8 cellular contexts compared by ENCODE assay signal in the genomic region with DNA sequence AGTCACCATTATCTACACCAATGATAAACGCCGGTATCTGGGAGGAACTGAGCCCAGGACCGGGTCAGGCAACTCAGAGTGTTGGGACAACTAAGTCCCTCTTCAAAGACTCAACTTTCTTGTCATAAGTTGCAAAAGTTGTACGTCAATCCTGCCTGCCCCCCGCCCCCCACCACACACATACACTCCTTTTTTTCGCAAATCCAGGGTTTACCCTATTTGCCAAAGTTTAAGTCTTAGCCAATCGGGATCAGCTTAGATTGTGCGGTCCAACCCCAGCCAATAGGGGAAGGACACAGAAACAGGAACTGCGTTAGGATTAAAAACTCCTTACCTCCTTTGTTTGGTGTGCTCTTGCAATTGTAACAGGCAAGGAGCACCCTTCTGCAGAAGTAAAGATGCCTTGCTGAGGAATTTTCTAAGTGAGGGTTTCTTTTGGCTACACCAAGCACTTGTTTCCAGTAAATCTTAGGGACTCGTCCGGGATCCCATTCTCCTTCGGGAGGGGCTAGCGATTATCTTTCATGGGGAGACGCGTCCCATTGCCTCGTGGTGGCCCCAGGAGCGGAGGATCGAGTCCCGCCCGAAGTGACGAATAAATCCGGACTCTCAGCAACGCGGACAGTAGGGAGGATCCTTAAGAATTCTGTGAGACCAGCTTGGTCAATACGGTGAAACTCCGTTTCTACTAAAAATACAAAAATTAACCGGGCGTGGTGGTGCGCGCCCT.
DNase-seq lines count a peak whose midpoint lies in the region; ATAC-seq and TF ChIP-seq lines count a peak whose summit lies in the region.

No MANE protein-coding gene starts in this region.

- peaks cover 16% of the 10 kb centered on the region for H3K9me3 Mint-ChIP-seq in glutamatergic neuron (ENCODE audit: unreplicated experiment)

- peak overlapping the region; percentile 100 for H3K4me3 ChIP-seq in OCI-LY3 (ENCODE audit: low read length)

- peak overlapping the region; percentile 77 for H3K4me2 ChIP-seq in OCI-LY3 (ENCODE audit: low read length)

- no peaks in the 10 kb centered on the region for H3K79me2 ChIP-seq in OCI-LY3 (ENCODE audit: low read length)

- H3K36me3 ChIP-seq in OCI-LY3 (replicated peaks; ENCODE audit: low read depth, low read length) = no peaks in the 10 kb centered on the region

- H3K27ac Mint-ChIP-seq in glutamatergic neuron (ENCODE audit: unreplicated experiment) = peak overlapping the region; percentile 73

- H3K9me3 ChIP-seq in OCI-LY3 (ENCODE audit: insufficient read depth, low read length) = no peaks in the 10 kb centered on the region

- H3K27me3 Mint-ChIP-seq in glutamatergic neuron (ENCODE audit: unreplicated experiment) = peaks cover 19% of the 10 kb centered on the region

- peak overlapping the region; percentile 76 for H3K27ac ChIP-seq in OCI-LY3 (ENCODE audit: low read length)

- H3K4me1 Mint-ChIP-seq in glutamatergic neuron (ENCODE audit: low read depth, unreplicated experiment) = no peaks in the 10 kb centered on the region

- peak overlapping the region; percentile 99 for H3K9ac ChIP-seq in OCI-LY3 (ENCODE audit: low read length)

- no peaks in the 10 kb centered on the region for H3K27me3 ChIP-seq in OCI-LY3 (ENCODE audit: low read depth, low read length)

- peak overlapping the region; percentile 98 for H2AFZ ChIP-seq in OCI-LY3 (ENCODE audit: low read depth, low read length)

- H3K36me3 Mint-ChIP-seq in glutamatergic neuron (ENCODE audit: unreplicated experiment) = peaks cover 5% of the 10 kb centered on the region

- H4K20me1 ChIP-seq in OCI-LY3 (ENCODE audit: insufficient read depth, low read length) = no peaks in the 10 kb centered on the region

- H3K4me3 Mint-ChIP-seq in glutamatergic neuron (ENCODE audit: unreplicated experiment) = peak overlapping the region; percentile 96

- no peaks in the 10 kb centered on the region; the same call in 1 of the 2 replicates for H3K4me1 ChIP-seq in OCI-LY3 (ENCODE audit: low read length)

- ATAC-seq in GM18907 (IDR thresholded peaks at IDR 0.05; ENCODE audit: unreplicated experiment) (peak; percentile 43), HG03108 (IDR thresholded peaks at IDR 0.05; ENCODE audit: unreplicated experiment) (peak; percentile 32), omental fat pad (ENCODE audit: low FRiP score) (peak; percentile 81)

- peak in 8 of 14 donors; percentile 39 to 70 (median 48) for DNase-seq in C1 segment of cervical spinal cord (lab: John Stamatoyannopoulos, UW)
- peak; percentile 47 for DNase-seq in activated naive CD4-positive, alpha-beta T cell treated with anti-CD3 and anti-CD28 coated beads, Interleukin-2, amount 50 U/mL, for 16 hours
- DNase-seq in glutamatergic neuron = peak; percentile 32
- DNase-seq in omental fat pad (ENCODE audit: low spot score) = no peak
- no peak for DNase-seq in HT-29 (ENCODE audit: low spot score)

- no peak for TF ChIP-seq CTCF in OCI-LY3 (IDR thresholded peaks at IDR 0.05; ENCODE audit: low read depth, low read length)
- no peak for TF ChIP-seq CTCF in glutamatergic neuron (IDR thresholded peaks at IDR 0.05; ENCODE audit: partially characterized antibody, unreplicated experiment)
- no peak for TF ChIP-seq CTCF in omental fat pad (IDR thresholded peaks at IDR 0.05)

Comparison
In these comparisons a context has a peak if more than half of its experiments do, and no peak if none do; other contexts are left out.
1. DNase-seq: peak in C1 segment of cervical spinal cord (8 of 14), activated naive CD4-positive, alpha-beta T cell treated with anti-CD3 and anti-CD28 coated beads, Interleukin-2, amount 50 U/mL, for 16 hours (single experiment) and glutamatergic neuron (single experiment); none in omental fat pad (single experiment) and HT-29 (single experiment).
2. Peak in every context shown above with its lines, with median percentiles within 50 percentile points of each other: ATAC-seq.